In genomic region chr6:6771964-6772363, GRCh38 we compare ENCODE assay signal across 18 cellular contexts.
"Had no signal": no experiment of that assay in that cellular context is flagged by ENCODE, and none has a peak within 500 bp of the region (broad histone marks: within the 10 kb centered on the region; RNA-seq: fewer than 3 reads in every experiment).

No MANE protein-coding gene starts in this region.

- H3K4me3 ChIP-seq: dorsolateral prefrontal cortex, heart left ventricle, mucosa of descending colon, right atrium auricular region, sigmoid colon, skin epidermis, stomach, suprapubic skin, thyroid gland had no signal

- H3K27ac ChIP-seq: dorsolateral prefrontal cortex, heart left ventricle, right atrium auricular region, sigmoid colon, skin epidermis, stomach, suprapubic skin, thyroid gland had no signal

- H3K36me3 ChIP-seq: heart left ventricle, right atrium auricular region, sigmoid colon, stomach, suprapubic skin, thyroid gland had no signal

- H3K27me3 ChIP-seq: heart left ventricle, right atrium auricular region, sigmoid colon, stomach, suprapubic skin, thyroid gland had no signal

- DNase-seq: cortex of kidney; dorsolateral prefrontal cortex; effector CD8-positive, alpha-beta T cell; heart left ventricle; hippocampal formation; left colon; mucosa of descending colon; naive thymus-derived CD8-positive, alpha-beta T cell; sigmoid colon; stimulated activated CD4-positive, alpha-beta T cell treated with anti-CD3 and anti-CD28 coated beads, Interleukin-2, amount 100 ng/mL, for 24 hours; stimulated activated naive CD4-positive, alpha-beta T cell; stomach; thyroid gland had no signal

- FAIRE-seq: frontal cortex, urothelium cell line had no signal

- H3K4me1 ChIP-seq: right atrium auricular region, sigmoid colon, stomach, suprapubic skin had no signal

- ATAC-seq: left colon; mucosa of descending colon; naive thymus-derived CD8-positive, alpha-beta T cell had no signal

- H3K9me3 ChIP-seq: mucosa of descending colon, right atrium auricular region, sigmoid colon, suprapubic skin, thyroid gland had no signal
